In genomic region chr5:3599283-3600105, GRCh38 we compare ENCODE assay signal across 16 cellular contexts. TPM values are rescaled to one million over a fixed set of nuclear protein-coding genes. Genes with fewer than 3 reads are reported as not detected.
DNase-seq lines count a peak whose midpoint lies in the region; ATAC-seq, FAIRE-seq and TF ChIP-seq lines count a peak whose summit lies in the region.
"Had no signal": no experiment of that assay in that cellular context is flagged by ENCODE, and none has a peak within 500 bp of the region (broad histone marks: within the 10 kb centered on the region; RNA-seq: fewer than 3 reads in every experiment).

No MANE protein-coding gene starts in this region.

- FAIRE-seq in small intestine (lab: Jason Lieb, UNC) = no peak
- FAIRE-seq: endometrium had no signal

- no peak overlapping the region for H3K27ac Mint-ChIP-seq in neural crest cell (ENCODE audit: unreplicated experiment)
- H3K27ac Mint-ChIP-seq in activated CD4-positive, alpha-beta memory T cell treated with anti-CD3 and anti-CD28 coated beads for 36 hours = no peak overlapping the region
- H3K27ac Mint-ChIP-seq: CD14-positive monocyte; stimulated activated naive CD8-positive, alpha-beta T cell treated with anti-CD3 and anti-CD28 coated beads, Interleukin-15, Interleukin-2, amounts not matched to agents 100 ng/mL and 50 ng/mL, for 24 hours had no signal

- H3K4me3 Mint-ChIP-seq in neural crest cell = peak overlapping the region; percentile 97
- H3K4me3 Mint-ChIP-seq in activated CD4-positive, alpha-beta memory T cell treated with anti-CD3 and anti-CD28 coated beads for 36 hours = no peak overlapping the region
- H3K4me3 Mint-ChIP-seq: stimulated activated naive CD8-positive, alpha-beta T cell treated with anti-CD3 and anti-CD28 coated beads, Interleukin-15, Interleukin-2, amounts not matched to agents 100 ng/mL and 50 ng/mL, for 24 hours had no signal

- peaks cover 43 to 52% of the 10 kb centered on the region in 2 donors for H3K27me3 ChIP-seq in small intestine (ENCODE audit: control insufficient read depth in 2 of 2, insufficient read depth in 2 of 2, low read length in 2 of 2)

- no peaks in the 10 kb centered on the region for H3K4me1 ChIP-seq in small intestine (ENCODE audit: control insufficient read depth in 2 of 2, insufficient read depth in 1 of 2, low read depth in 1 of 2, low read length in 1 of 2)

- in situ Hi-C loops in KBM-7 (cut with MboI; ENCODE audit: low pct_unique_long_range_greater_than_20kb, low sequenced_read_pairs) = no loop called here

- H3K27me3 Mint-ChIP-seq in neural crest cell (ENCODE audit: low read depth) = peaks cover 82% of the 10 kb centered on the region
- H3K27me3 Mint-ChIP-seq in activated CD4-positive, alpha-beta memory T cell treated with anti-CD3 and anti-CD28 coated beads for 36 hours = peaks cover 57% of the 10 kb centered on the region

- intact Hi-C loops in activated CD4-positive, alpha-beta memory T cell treated with anti-CD3 and anti-CD28 coated beads for 36 hours (cut with micrococcal nuclease) = loop anchor here (10.0 kb wide), 1 partner anchor 1715 kb away; the partner anchor contains the start of gene IRX4

- no peaks in the 10 kb centered on the region for H3K36me3 ChIP-seq in small intestine (ENCODE audit: control insufficient read depth in 2 of 2, insufficient read depth in 2 of 2, low read length in 2 of 2)
- H3K36me3 ChIP-seq: Peyer's patch had no signal

- peak overlapping the region; percentile 51 for H3K4me3 ChIP-seq in epithelial cell of proximal tubule (ENCODE audit: low read depth, low read length)
- H3K4me3 ChIP-seq in small intestine (ENCODE audit: low read depth in 1 of 2, low read length in 2 of 2) = no peak overlapping the region
- H3K4me3 ChIP-seq: Peyer's patch had no signal

- POLR2A ChIA-PET in activated CD4-positive, alpha-beta memory T cell treated with anti-CD3 and anti-CD28 coated beads for 36 hours (lab: Charles Lee) = no interaction called here

- DNase-seq in ELF-1 (ENCODE audit: low read depth, low spot score) = peak; percentile 80
- no peak for DNase-seq in epithelial cell of proximal tubule (ENCODE audit: low read depth)
- no peak for DNase-seq in neural crest cell (ENCODE audit: low read depth, low spot score)
- no peak for DNase-seq in small intestine
- no peak for DNase-seq in NCI-H1930 (lab: John Stamatoyannopoulos, UW)
- DNase-seq in KBM-7 = no peak
- no peak for DNase-seq in activated CD4-positive, alpha-beta memory T cell treated with anti-CD3 and anti-CD28 coated beads for 36 hours
- DNase-seq: IMR-90; NCI-H1417 treated with DMSO at 0.1 percent for 48 hours; NCI-H510A treated with DMSO at 0.1 percent for 48 hours; stimulated activated CD4-positive, alpha-beta T cell treated with anti-CD3 and anti-CD28 coated beads, Interleukin-4, amount 100 ng/mL, for 1 hour had no signal

- H3K9me3 ChIP-seq in small intestine (ENCODE audit: control insufficient read depth, low read depth) = no peaks in the 10 kb centered on the region
- H3K9me3 ChIP-seq: Peyer's patch had no signal

- peaks cover 10% of the 10 kb centered on the region for H3K36me3 Mint-ChIP-seq in neural crest cell (ENCODE audit: low read depth)
- peaks cover 7% of the 10 kb centered on the region for H3K36me3 Mint-ChIP-seq in activated CD4-positive, alpha-beta memory T cell treated with anti-CD3 and anti-CD28 coated beads for 36 hours

- H3K9me3 Mint-ChIP-seq in neural crest cell = no peaks in the 10 kb centered on the region
- peaks cover 2% of the 10 kb centered on the region for H3K9me3 Mint-ChIP-seq in activated CD4-positive, alpha-beta memory T cell treated with anti-CD3 and anti-CD28 coated beads for 36 hours
- H3K9me3 Mint-ChIP-seq: stimulated activated naive CD8-positive, alpha-beta T cell treated with anti-CD3 and anti-CD28 coated beads, Interleukin-15, Interleukin-2, amounts not matched to agents 100 ng/mL and 50 ng/mL, for 24 hours had no signal

- WGBS in small intestine, 3 donors = 9 to 34% (median 26%) methylated on average over 70 to 83 of the region's 83 CpGs

- ATAC-seq in SK-N-SH treated with all-trans-retinoic acid at 6 μM for 48 hours = peak; percentile 57

- peaks cover 40% of the 10 kb centered on the region for H3K4me1 Mint-ChIP-seq in neural crest cell
- peaks cover 5% of the 10 kb centered on the region for H3K4me1 Mint-ChIP-seq in activated CD4-positive, alpha-beta memory T cell treated with anti-CD3 and anti-CD28 coated beads for 36 hours (ENCODE audit: low read depth)
- H3K4me1 Mint-ChIP-seq: CD14-positive monocyte had no signal

- no peak overlapping the region for H3K27ac ChIP-seq in small intestine (ENCODE audit: low read depth in 1 of 2, low read length in 1 of 2)
- H3K27ac ChIP-seq: Peyer's patch had no signal

- CTCF ChIA-PET in activated CD4-positive, alpha-beta memory T cell treated with anti-CD3 and anti-CD28 coated beads for 36 hours (lab: Charles Lee) = no interaction called here

- TF ChIP-seq CTCF in epithelial cell of proximal tubule (conservative IDR thresholded peaks at IDR 0.05; ENCODE audit: low read depth, low read length) (no peak), neural crest cell (conservative IDR thresholded peaks at IDR 0.05) (peak; percentile 44)

TF ChIP-seq in SK-N-SH treated with all-trans-retinoic acid at 6 μM for 48 hours, 23 proteins besides CTCF, POLR2A, EP300 and RAD21:
- TF ChIP-seq ESRRG (CRISPR knock-in tag; IDR thresholded peaks at IDR 0.05) = no peak
- TF ChIP-seq GLIS3 (CRISPR knock-in tag; IDR thresholded peaks at IDR 0.05) = no peak
- no peak for TF ChIP-seq CREB5 (CRISPR knock-in tag; IDR thresholded peaks at IDR 0.05; ENCODE audit: low read depth)
- no peak for TF ChIP-seq BACH2 (CRISPR knock-in tag; IDR thresholded peaks at IDR 0.05; ENCODE audit: borderline replicate concordance)
- no peak for TF ChIP-seq ZNF565 (CRISPR knock-in tag; conservative IDR thresholded peaks at IDR 0.05; ENCODE audit: low read depth)
- no peak for TF ChIP-seq OSR1 (CRISPR knock-in tag; IDR thresholded peaks at IDR 0.05)
TF ChIP-seq in SK-N-SH treated with all-trans-retinoic acid at 6 μM for 48 hours: peak in this region for 0.

RNA-seq across cellular contexts. Expression of gene IRX1, which starts 3.9 kb away (rescaled TPM):
- total RNA-seq in epithelial cell of proximal tubule = 18.0 and 22.1 TPM in 2 replicates
- 24.8 and 26.1 TPM in 2 replicates for total RNA-seq in neural crest cell
- polyA plus RNA-seq in small intestine = not detected
- total RNA-seq in activated CD4-positive, alpha-beta memory T cell treated with anti-CD3 and anti-CD28 coated beads for 36 hours = not detected
- total RNA-seq: IMR-90, Peyer's patch had no signal
- polyA plus RNA-seq: CD14-positive monocyte, IMR-90 had no signal

Comparison
In these comparisons a context has a peak if more than half of its experiments do, and no peak if none do; other contexts are left out.
1. RNA of gene IRX1, which starts 3.9 kb away (total RNA-seq): 24.8 to 26.1 TPM in neural crest cell and 18.0 to 22.1 TPM in epithelial cell of proximal tubule; not detected in activated CD4-positive, alpha-beta memory T cell treated with anti-CD3 and anti-CD28 coated beads for 36 hours; every median in the first group is over 10 times any median in the second.